27 cellular contexts compared by ENCODE assay signal in the genomic region with DNA sequence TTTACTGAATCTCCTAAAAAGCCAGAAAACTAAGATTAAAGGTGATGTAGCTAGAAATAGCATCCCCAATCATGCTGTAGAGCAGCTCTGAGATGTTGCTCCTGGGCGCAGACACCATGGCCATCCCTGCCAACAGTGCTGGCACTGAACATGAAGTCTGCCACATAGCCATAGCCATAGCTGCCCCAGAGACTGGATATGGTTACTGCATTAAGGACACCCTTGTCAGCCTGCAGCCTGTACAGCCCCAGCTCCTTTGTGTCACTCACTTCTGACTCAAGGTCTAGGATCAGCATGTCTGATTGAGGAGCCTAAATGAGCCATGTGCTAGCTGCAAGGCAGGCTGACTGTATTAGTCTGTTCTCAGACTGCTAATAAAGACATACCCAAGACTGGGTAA.
DNase-seq lines count a peak whose midpoint lies in the region; ATAC-seq and TF ChIP-seq lines count a peak whose summit lies in the region.
"Had no signal": no experiment of that assay in that cellular context is flagged by ENCODE, and none has a peak within 500 bp of the region (broad histone marks: within the 10 kb centered on the region; RNA-seq: fewer than 3 reads in every experiment).

No MANE protein-coding gene starts in this region.

- CTCF ChIA-PET in activated CD8-positive, alpha-beta memory T cell treated with anti-CD3 and anti-CD28 coated beads, Interleukin-2, amount 10 ng/mL, durations not matched to agents 7 days and 5 days (lab: Charles Lee): no interaction called here

- intact Hi-C loops in gastrocnemius medialis (cut with DNase I; ENCODE audit: low total_unique reads): no loop called here

- H3K27me3 Mint-ChIP-seq in H9 (ENCODE audit: low read depth): peaks cover 5% of the 10 kb centered on the region
- H3K27me3 Mint-ChIP-seq in activated CD8-positive, alpha-beta memory T cell treated with anti-CD3 and anti-CD28 coated beads, Interleukin-2, amount 10 ng/mL, durations not matched to agents 7 days and 5 days: peaks cover 3% of the 10 kb centered on the region
- H3K27me3 Mint-ChIP-seq: activated CD8-positive, alpha-beta T cell treated with anti-CD3 and anti-CD28 coated beads for 36 hours; activated naive CD8-positive, alpha-beta T cell treated with anti-CD3 and anti-CD28 coated beads, Interleukin-2, amount 10 ng/mL, durations not matched to agents 7 days and 5 days had no signal

- no peak overlapping the region for H3K4ac ChIP-seq in H9 (ENCODE audit: low read depth, low read length)

- no peak for DNase-seq in H9
- DNase-seq in activated CD8-positive, alpha-beta memory T cell treated with anti-CD3 and anti-CD28 coated beads, Interleukin-2, amount 10 ng/mL, durations not matched to agents 7 days and 5 days: peak; percentile 7
- peak; percentile 23 for DNase-seq in lung (ENCODE audit: low spot score)
- no peak for DNase-seq in gastrocnemius medialis
- DNase-seq in dedifferentiated amniotic fluid mesenchymal stem cell (ENCODE audit: extremely low spot score): no peak
- DNase-seq in activated CD4-positive, alpha-beta T cell treated with anti-CD3 and anti-CD28 coated beads, Interleukin-2, amount 50 U/mL, for 4 hours: no peak
- no peak for DNase-seq in DMS153 treated with DMSO at 0.1 percent for 48 hours (lab: John Stamatoyannopoulos, UW; ENCODE audit: unreplicated experiment)
- DNase-seq in stimulated activated naive CD8-positive, alpha-beta T cell treated with anti-CD3 and anti-CD28 coated beads, Interleukin-15, Interleukin-2, amounts not matched to agents 100 U/mL and 50 U/mL, for 24 hours: no peak
- DNase-seq: ACHN; activated CD8-positive, alpha-beta T cell treated with anti-CD3 and anti-CD28 coated beads for 36 hours; activated gamma-delta T cell; activated naive CD8-positive, alpha-beta T cell treated with anti-CD3 and anti-CD28 coated beads, Interleukin-2, amount 10 ng/mL, durations not matched to agents 7 days and 5 days; aorta; CD4-positive, alpha-beta memory T cell; effector memory CD4-positive, alpha-beta T cell; NCI-H2107; NCI-H748 treated with DMSO at 0.1 percent for 48 hours; SHP77 treated with DMSO at 0.1 percent for 48 hours; stimulated activated CD4-positive, alpha-beta T cell treated with anti-CD3 and anti-CD28 coated beads, Interleukin-4, amount 100 ng/mL, for 1 hour had no signal

- no peak overlapping the region for H3K27ac ChIP-seq in H9 (ENCODE audit: insufficient read length, low read depth, low read length)
- H3K27ac ChIP-seq in lung (ENCODE audit: low read depth in 1 of 2, low read length in 1 of 2): no peak overlapping the region
- no peak overlapping the region for H3K27ac ChIP-seq in gastrocnemius medialis
- H3K27ac ChIP-seq: pancreas, Peyer's patch, right lobe of liver, suprapubic skin had no signal

- H3K36me3 Mint-ChIP-seq in H9 (ENCODE audit: insufficient read depth in 1 of 3, low read depth in 3 of 3): no peaks in the 10 kb centered on the region
- no peaks in the 10 kb centered on the region for H3K36me3 Mint-ChIP-seq in activated CD8-positive, alpha-beta memory T cell treated with anti-CD3 and anti-CD28 coated beads, Interleukin-2, amount 10 ng/mL, durations not matched to agents 7 days and 5 days
- H3K36me3 Mint-ChIP-seq: activated naive CD8-positive, alpha-beta T cell treated with anti-CD3 and anti-CD28 coated beads, Interleukin-2, amount 10 ng/mL, durations not matched to agents 7 days and 5 days; CD4-positive, alpha-beta memory T cell; memory B cell had no signal

- WGBS in H9 (ENCODE audit: extremely low coverage, insufficient read length, low lambda C conversion rate): no CpG with 5 or more reads among the region's 1 CpG
- 96 to 97% methylated on average over 1 of the region's 1 CpG for WGBS in lung, 2 donors

- H4K5ac ChIP-seq in H9 (ENCODE audit: insufficient read length, low read depth, low read length): no peak overlapping the region

- no peak for ATAC-seq in activated CD8-positive, alpha-beta memory T cell treated with anti-CD3 and anti-CD28 coated beads, Interleukin-2, amount 10 ng/mL, durations not matched to agents 7 days and 5 days
- ATAC-seq in lung (ENCODE audit: insufficient read depth, low FRiP score) (no peak), gastrocnemius medialis (peak; percentile 57 to 71)
- ATAC-seq in stimulated activated naive CD8-positive, alpha-beta T cell treated with anti-CD3 and anti-CD28 coated beads, Interleukin-15, Interleukin-2, amounts not matched to agents 100 U/mL and 50 U/mL, for 24 hours: no peak
- ATAC-seq: activated CD8-positive, alpha-beta T cell treated with anti-CD3 and anti-CD28 coated beads for 36 hours; pancreas; right lobe of liver had no signal

- H2BK15ac ChIP-seq in H9 (ENCODE audit: low read depth, low read length): no peak overlapping the region

- no peaks in the 10 kb centered on the region for H3K23me2 ChIP-seq in H9 (ENCODE audit: insufficient read length, low read depth, low read length, poor library complexity, severe bottlenecking)

- H2AK5ac ChIP-seq in H9 (ENCODE audit: insufficient read length, low read length): no peak overlapping the region

- no peak overlapping the region for H3T11ph ChIP-seq in H9 (ENCODE audit: low read length)

- no peak overlapping the region for H3K4me3 Mint-ChIP-seq in H9
- no peak overlapping the region for H3K4me3 Mint-ChIP-seq in activated CD8-positive, alpha-beta memory T cell treated with anti-CD3 and anti-CD28 coated beads, Interleukin-2, amount 10 ng/mL, durations not matched to agents 7 days and 5 days
- H3K4me3 Mint-ChIP-seq: activated CD8-positive, alpha-beta T cell treated with anti-CD3 and anti-CD28 coated beads for 36 hours; activated naive CD8-positive, alpha-beta T cell treated with anti-CD3 and anti-CD28 coated beads, Interleukin-2, amount 10 ng/mL, durations not matched to agents 7 days and 5 days; B cell; CD4-positive, alpha-beta memory T cell; memory B cell; neural crest cell; T-helper 2 cell treated with Interferon-gamma antibody and Interleukin-4, amounts not matched to agents 5 μg/mL and 100 μg/mL, for 36 hours had no signal

- H3K79me1 ChIP-seq in H9 (ENCODE audit: insufficient read depth, low read depth, low read length, poor library complexity, severe bottlenecking): no peaks in the 10 kb centered on the region

- no peak overlapping the region for H3K9ac ChIP-seq in H9 (ENCODE audit: extremely low read depth, insufficient read length, low read length)

- no peak overlapping the region for H4K91ac ChIP-seq in H9 (ENCODE audit: insufficient read length, low read depth, low read length)

- H3K36me3 ChIP-seq in lung (ENCODE audit: control insufficient read depth in 2 of 2, insufficient read depth in 2 of 2, low read length in 2 of 2) (no peaks in the 10 kb centered on the region), gastrocnemius medialis (no peaks in the 10 kb centered on the region)
- H3K36me3 ChIP-seq: pancreas, Peyer's patch, right lobe of liver, suprapubic skin had no signal

- H3K4me3 ChIP-seq in lung (no peak overlapping the region), gastrocnemius medialis (no peak overlapping the region)
- H3K4me3 ChIP-seq: pancreas, Peyer's patch, right lobe of liver, suprapubic skin had no signal

- no peaks in the 10 kb centered on the region; the same call in 1 of the 2 replicates for H3K4me1 ChIP-seq in H9 (ENCODE audit: insufficient read depth, low read length)
- no peaks in the 10 kb centered on the region for H3K4me1 ChIP-seq in lung (ENCODE audit: control insufficient read depth in 2 of 2, insufficient read depth in 2 of 2, low read length in 2 of 2)
- peaks cover 7 to 9% of the 10 kb centered on the region in 2 donors for H3K4me1 ChIP-seq in gastrocnemius medialis
- H3K4me1 ChIP-seq: pancreas, right lobe of liver had no signal

- H2BK120ac ChIP-seq in H9 (ENCODE audit: low read depth, low read length, poor library complexity, severe bottlenecking): no peak overlapping the region

- in situ Hi-C loops in gastrocnemius medialis (cut with MboI; ENCODE audit: low sequenced_read_pairs in 4 of 4): loop anchor here in 3 of 4 donors (25.0 kb wide), 2 partner anchors 256 to 281 kb away; a partner anchor contains a TSS

- H2BK12ac ChIP-seq in H9 (ENCODE audit: insufficient read length, low read depth, low read length): no peak overlapping the region

- H3K27me3 ChIP-seq in H9 (ENCODE audit: insufficient read depth, low read length) (no peaks in the 10 kb centered on the region), lung (ENCODE audit: control insufficient read depth, insufficient read depth) (no peaks in the 10 kb centered on the region), gastrocnemius medialis (no peaks in the 10 kb centered on the region)
- H3K27me3 ChIP-seq: pancreas, Peyer's patch, right lobe of liver, suprapubic skin had no signal

- peaks cover 12 to 14% of the 10 kb centered on the region in 2 experiments for H3K4me1 Mint-ChIP-seq in H9
- H3K4me1 Mint-ChIP-seq in activated CD8-positive, alpha-beta memory T cell treated with anti-CD3 and anti-CD28 coated beads, Interleukin-2, amount 10 ng/mL, durations not matched to agents 7 days and 5 days: peaks cover 1% of the 10 kb centered on the region
- H3K4me1 Mint-ChIP-seq: B cell, memory B cell had no signal

- H2BK20ac ChIP-seq in H9 (ENCODE audit: low read depth, low read length, poor library complexity, severe bottlenecking): no peak overlapping the region

- H2BK5ac ChIP-seq in H9 (ENCODE audit: insufficient read length, low read length): no peak overlapping the region

- no peaks in the 10 kb centered on the region for H4K20me1 ChIP-seq in H9 (ENCODE audit: control insufficient read depth, insufficient read depth, insufficient read length)

- H3K56ac ChIP-seq in H9 (ENCODE audit: insufficient read length, low read depth, low read length): no peak overlapping the region

- no peak overlapping the region for H3K4me2 ChIP-seq in H9 (ENCODE audit: insufficient read depth, insufficient read length, low read length)

- H3K23ac ChIP-seq in H9 (ENCODE audit: insufficient read length, low read depth, low read length): no peak overlapping the region

- no peaks in the 10 kb centered on the region; a peak in 2 of 5 replicates for H3K9me3 Mint-ChIP-seq in H9
- no peaks in the 10 kb centered on the region for H3K9me3 Mint-ChIP-seq in activated CD8-positive, alpha-beta memory T cell treated with anti-CD3 and anti-CD28 coated beads, Interleukin-2, amount 10 ng/mL, durations not matched to agents 7 days and 5 days (ENCODE audit: low read depth)
- H3K9me3 Mint-ChIP-seq: activated CD8-positive, alpha-beta T cell treated with anti-CD3 and anti-CD28 coated beads for 36 hours; memory B cell; neural crest cell; T-helper 2 cell treated with Interferon-gamma antibody and Interleukin-4, amounts not matched to agents 5 μg/mL and 100 μg/mL, for 36 hours had no signal

- peak overlapping the region; percentile 29; the same call in 1 of the 2 replicates for H3K14ac ChIP-seq in H9 (ENCODE audit: insufficient read depth, low read length)

- no peak overlapping the region for H3K18ac ChIP-seq in H9 (ENCODE audit: insufficient read length, low read depth, low read length)

- no peak overlapping the region for H4K8ac ChIP-seq in H9 (replicated peaks; ENCODE audit: insufficient read length, low read depth, low read length)

- H3K27ac Mint-ChIP-seq in H9: no peak overlapping the region
- H3K27ac Mint-ChIP-seq in activated CD8-positive, alpha-beta memory T cell treated with anti-CD3 and anti-CD28 coated beads, Interleukin-2, amount 10 ng/mL, durations not matched to agents 7 days and 5 days: no peak overlapping the region
- H3K27ac Mint-ChIP-seq: activated CD8-positive, alpha-beta T cell treated with anti-CD3 and anti-CD28 coated beads for 36 hours; activated naive CD8-positive, alpha-beta T cell treated with anti-CD3 and anti-CD28 coated beads, Interleukin-2, amount 10 ng/mL, durations not matched to agents 7 days and 5 days; B cell; memory B cell; T-helper 2 cell treated with Interferon-gamma antibody and Interleukin-4, amounts not matched to agents 5 μg/mL and 100 μg/mL, for 36 hours had no signal

- TF ChIP-seq POLR2A in gastrocnemius medialis (IDR thresholded peaks at IDR 0.05): no peak

- no peak overlapping the region for H2AFZ ChIP-seq in H9 (ENCODE audit: low read length)

- no peak for TF ChIP-seq CTCF in H9 (conservative IDR thresholded peaks at IDR 0.05)
- TF ChIP-seq CTCF in lung (IDR thresholded peaks at IDR 0.05; ENCODE audit: control extremely low read depth, extremely low read depth): no peak
- no peak for TF ChIP-seq CTCF in gastrocnemius medialis (IDR thresholded peaks at IDR 0.05 in 4 of 5, conservative IDR thresholded peaks at IDR 0.05 in 1 of 5)

- no peaks in the 10 kb centered on the region for H3K79me2 ChIP-seq in H9 (ENCODE audit: insufficient read depth, low read length)

- no peaks in the 10 kb centered on the region for H3K9me3 ChIP-seq in H9 (ENCODE audit: control insufficient read depth, low read depth, low read length)
- no peaks in the 10 kb centered on the region for H3K9me3 ChIP-seq in lung (ENCODE audit: control insufficient read depth in 2 of 2, insufficient read depth in 1 of 2, low read length in 1 of 2)
- no peaks in the 10 kb centered on the region for H3K9me3 ChIP-seq in gastrocnemius medialis
- H3K9me3 ChIP-seq: pancreas, Peyer's patch, right lobe of liver, suprapubic skin had no signal

Comparison
In these comparisons a context has a peak if more than half of its experiments do, and no peak if none do; other contexts are left out.
1. DNase-seq: peak in activated CD8-positive, alpha-beta memory T cell treated with anti-CD3 and anti-CD28 coated beads, Interleukin-2, amount 10 ng/mL, durations not matched to agents 7 days and 5 days (single experiment) and lung (single experiment); none in H9 (single experiment), gastrocnemius medialis (0 of 2), dedifferentiated amniotic fluid mesenchymal stem cell (single experiment), activated CD4-positive, alpha-beta T cell treated with anti-CD3 and anti-CD28 coated beads, Interleukin-2, amount 50 U/mL, for 4 hours (0 of 2), DMS153 treated with DMSO at 0.1 percent for 48 hours (single experiment) and stimulated activated naive CD8-positive, alpha-beta T cell treated with anti-CD3 and anti-CD28 coated beads, Interleukin-15, Interleukin-2, amounts not matched to agents 100 U/mL and 50 U/mL, for 24 hours (single experiment).
2. ATAC-seq: peak in gastrocnemius medialis (2 of 2); none in activated CD8-positive, alpha-beta memory T cell treated with anti-CD3 and anti-CD28 coated beads, Interleukin-2, amount 10 ng/mL, durations not matched to agents 7 days and 5 days (single experiment), lung (single experiment) and stimulated activated naive CD8-positive, alpha-beta T cell treated with anti-CD3 and anti-CD28 coated beads, Interleukin-15, Interleukin-2, amounts not matched to agents 100 U/mL and 50 U/mL, for 24 hours (single experiment).